ENCODE assay signal across 8 cellular contexts in the genomic region with DNA sequence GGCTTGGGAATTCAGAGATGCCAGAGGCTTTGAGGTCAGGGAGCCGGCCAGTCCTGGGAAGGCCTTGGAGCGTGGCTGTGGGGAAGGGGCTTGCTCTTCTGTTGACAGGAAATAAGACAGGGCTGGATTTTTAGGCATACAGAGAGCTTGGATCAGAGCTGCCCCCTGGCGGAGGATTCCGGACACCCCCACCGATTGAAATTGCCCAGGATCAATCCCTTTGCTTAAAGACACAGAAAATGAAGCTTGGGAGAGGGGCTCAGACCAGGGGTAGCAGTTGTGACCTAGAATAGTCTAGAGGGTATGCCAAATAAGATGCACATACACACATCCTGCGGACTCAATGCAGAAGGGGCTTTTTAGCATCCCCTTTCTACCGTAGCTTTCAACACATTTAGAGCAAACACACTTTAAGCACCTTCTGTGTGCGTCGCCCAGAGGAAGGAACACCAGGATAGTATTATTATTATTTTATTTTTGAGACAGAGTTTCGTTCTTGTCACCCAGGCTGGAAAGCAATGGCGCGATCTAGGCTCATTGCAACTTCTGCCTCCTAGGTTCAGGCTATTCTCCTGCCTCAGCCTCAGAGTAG. TPM values are rescaled to one million over a fixed set of nuclear protein-coding genes. Genes with fewer than 3 reads are reported as not detected.
A peak's percentile ranks its signal among the peaks of the same experiment; 100 is the strongest.
DNase-seq lines count a peak whose midpoint lies in the region; ATAC-seq, FAIRE-seq and TF ChIP-seq lines count a peak whose summit lies in the region.

No MANE protein-coding gene starts in this region.

- H2AFZ ChIP-seq in keratinocyte (ENCODE audit: control insufficient read depth, low read length), result peak overlapping the region; percentile 36

- H3K4me2 ChIP-seq in keratinocyte (ENCODE audit: control insufficient read depth, extremely low read depth, insufficient read depth, low read depth, low read length), result peak overlapping the region; percentile 17

- peaks cover 18% of the 10 kb centered on the region for H3K27me3 Mint-ChIP-seq in T-helper 1 cell treated with Interleukin-12 subunit alpha and Interleukin-12 subunit beta and Interleukin-4 antibody, amounts not matched to agents 30 μg/mL and 1 μg/mL, for 36 hours (ENCODE audit: low read depth)

- peaks cover 4% of the 10 kb centered on the region for H4K20me1 ChIP-seq in keratinocyte (ENCODE audit: control insufficient read depth, extremely low read depth, insufficient read depth, low read length)

- dilution Hi-C loops in keratinocyte (cut with MboI; ENCODE audit: extremely low pct_ligation_motif_present, low sequenced_read_pairs), result loop anchor here (25.0 kb wide), 1 partner anchor 462 kb away; no protein-coding TSS in a partner anchor

- peaks cover 30% of the 10 kb centered on the region for H3K4me1 Mint-ChIP-seq in T-helper 1 cell treated with Interleukin-12 subunit alpha and Interleukin-12 subunit beta and Interleukin-4 antibody, amounts not matched to agents 30 μg/mL and 1 μg/mL, for 36 hours (ENCODE audit: low read depth)

- peak overlapping the region; percentile 75 for H3K4me3 Mint-ChIP-seq in T-helper 1 cell treated with Interleukin-12 subunit alpha and Interleukin-12 subunit beta and Interleukin-4 antibody, amounts not matched to agents 30 μg/mL and 1 μg/mL, for 36 hours

- H3K27ac Mint-ChIP-seq in T-helper 1 cell treated with Interleukin-12 subunit alpha and Interleukin-12 subunit beta and Interleukin-4 antibody, amounts not matched to agents 30 μg/mL and 1 μg/mL, for 36 hours, result peak overlapping the region; percentile 96

- H3K27ac ChIP-seq in keratinocyte (ENCODE audit: control insufficient read depth, insufficient read depth, low read length), result no peak overlapping the region

- FAIRE-seq in keratinocyte (lab: Jason Lieb, UNC), result no peak
- FAIRE-seq in frontal cortex (lab: Jason Lieb, UNC), result no peak

- peaks cover 2% of the 10 kb centered on the region for H3K36me3 Mint-ChIP-seq in T-helper 1 cell treated with Interleukin-12 subunit alpha and Interleukin-12 subunit beta and Interleukin-4 antibody, amounts not matched to agents 30 μg/mL and 1 μg/mL, for 36 hours (ENCODE audit: low read depth)

- TF ChIP-seq CTCF in LNCAP (IDR thresholded peaks at IDR 0.05), result peak; percentile 86
- peak; percentile 73 to 88 (median 87) for TF ChIP-seq CTCF in keratinocyte (optimal IDR thresholded peaks at IDR 0.05 in 1 of 3, IDR thresholded peaks at IDR 0.05 in 1 of 3, conservative IDR thresholded peaks at IDR 0.05 in 1 of 3; ENCODE audit: extremely low read depth in 1 of 3, insufficient read depth in 2 of 3, low read length in 3 of 3)

- DNase-seq in EH (ENCODE audit: low read depth) (peak; percentile 61), amniotic epithelial cell (ENCODE audit: low read depth) (peak; percentile 32), keratinocyte (ENCODE audit: low read depth, low spot score) (no peak), frontal cortex (ENCODE audit: low spot score in 2 of 2) (no peak)
- peak; percentile 65 to 72 for DNase-seq in stimulated activated CD4-positive, alpha-beta T cell treated with anti-CD3 and anti-CD28 coated beads, Interleukin-4, amount 100 ng/mL, for 48 hours (ENCODE audit: low read depth in 2 of 2)

- peaks cover 33% of the 10 kb centered on the region for H3K79me2 ChIP-seq in keratinocyte (ENCODE audit: control insufficient read depth, insufficient read depth, low read length)

- H3K9ac ChIP-seq in keratinocyte (ENCODE audit: control insufficient read depth, extremely low read depth, insufficient read depth, low read length), result no peak overlapping the region

- ATAC-seq in HG03354 (IDR thresholded peaks at IDR 0.05; ENCODE audit: poor library complexity, severe bottlenecking, unreplicated experiment), result no peak

- peaks cover 0 to 4% of the 10 kb centered on the region in 2 experiments for H3K36me3 ChIP-seq in keratinocyte (ENCODE audit: control insufficient read depth in 2 of 2, extremely low read depth in 1 of 2, insufficient read depth in 2 of 2, low read length in 2 of 2)

- H3K9me3 ChIP-seq in keratinocyte (ENCODE audit: control insufficient read depth, low read depth, low read length), result no peaks in the 10 kb centered on the region

- no peaks in the 10 kb centered on the region for H3K9me3 Mint-ChIP-seq in T-helper 1 cell treated with Interleukin-12 subunit alpha and Interleukin-12 subunit beta and Interleukin-4 antibody, amounts not matched to agents 30 μg/mL and 1 μg/mL, for 36 hours

- peaks cover 24% of the 10 kb centered on the region for H3K4me1 ChIP-seq in keratinocyte (ENCODE audit: control insufficient read depth, extremely low read depth, insufficient read depth, low read length)

- H3K4me3 ChIP-seq in keratinocyte (ENCODE audit: control insufficient read depth in 2 of 3, extremely low read depth in 1 of 3, insufficient read depth in 2 of 3, low read depth in 1 of 3, low read length in 3 of 3), result no peak overlapping the region

- no peaks in the 10 kb centered on the region for H3K9me1 ChIP-seq in keratinocyte (ENCODE audit: control insufficient read depth, extremely low read depth, insufficient read depth, low read length)

- peaks cover 3% of the 10 kb centered on the region for H3K27me3 ChIP-seq in keratinocyte (ENCODE audit: control insufficient read depth, extremely low read depth, insufficient read depth, low read length)

RNA-seq across cellular contexts. Expression of gene NTMT1, which starts 1.7 kb away (rescaled TPM):
- 46.0 to 50.2 TPM (median 48.2 TPM) in 3 replicates for polyA plus RNA-seq in keratinocyte
- polyA plus RNA-seq in keratinocyte (2011; ENCODE audit: low read depth), result 24.6 TPM
- 23.5 and 36.4 TPM in 2 replicates for polyA plus RNA-seq in keratinocyte (2011; cell fraction: cytosol; rRNA removed)
- 22.0 and 23.8 TPM in 2 replicates for polyA plus RNA-seq in keratinocyte (2011; cell fraction: nucleus; rRNA removed)
- polyA plus RNA-seq in keratinocyte (2012; ENCODE audit: low replicate concordance), result 30.8 and 52.5 TPM in 2 replicates
- 20.3 to 35.7 TPM (median 22.6 TPM) in 3 replicates for polyA minus RNA-seq in keratinocyte
- polyA minus RNA-seq in keratinocyte (2011; cell fraction: cytosol; rRNA and poly(A)+ RNA removed), result 24.0 TPM
- polyA minus RNA-seq in keratinocyte (2011; cell fraction: nucleus; rRNA and poly(A)+ RNA removed), result 7.8 and 9.3 TPM in 2 replicates
- 11.4 TPM for total RNA-seq in frontal cortex

RNA-seq across cellular contexts. Expression of gene C9orf50, which starts 3.4 kb away (rescaled TPM):
- not detected in 3 replicates for polyA plus RNA-seq in keratinocyte
- not detected for polyA plus RNA-seq in keratinocyte (2011; ENCODE audit: low read depth)
- not detected in 2 replicates for polyA plus RNA-seq in keratinocyte (2011; cell fraction: cytosol; rRNA removed)
- polyA plus RNA-seq in keratinocyte (2011; cell fraction: nucleus; rRNA removed), result not detected in 2 replicates
- not detected in 2 replicates for polyA plus RNA-seq in keratinocyte (2012; ENCODE audit: low replicate concordance)
- polyA minus RNA-seq in keratinocyte, result not detected in 3 replicates
- not detected for polyA minus RNA-seq in keratinocyte (2011; cell fraction: cytosol; rRNA and poly(A)+ RNA removed)
- polyA minus RNA-seq in keratinocyte (2011; cell fraction: nucleus; rRNA and poly(A)+ RNA removed), result not detected in 2 replicates
- total RNA-seq in frontal cortex, result not detected

RNA-seq across cellular contexts. Expression of gene ASB6, which starts 17.7 kb away (rescaled TPM):
- 16.3 to 23.8 TPM (median 23.7 TPM) in 3 replicates for polyA plus RNA-seq in keratinocyte
- 4.8 TPM for polyA plus RNA-seq in keratinocyte (2011; ENCODE audit: low read depth)
- polyA plus RNA-seq in keratinocyte (2011; cell fraction: cytosol; rRNA removed), result 14.1 and 23.7 TPM in 2 replicates
- polyA plus RNA-seq in keratinocyte (2011; cell fraction: nucleus; rRNA removed), result 34.6 and 40.3 TPM in 2 replicates
- 14.0 and 19.5 TPM in 2 replicates for polyA plus RNA-seq in keratinocyte (2012; ENCODE audit: low replicate concordance)
- polyA minus RNA-seq in keratinocyte, result 8.5 to 19.0 TPM (median 12.4 TPM) in 3 replicates
- 21.7 TPM for polyA minus RNA-seq in keratinocyte (2011; cell fraction: cytosol; rRNA and poly(A)+ RNA removed)
- polyA minus RNA-seq in keratinocyte (2011; cell fraction: nucleus; rRNA and poly(A)+ RNA removed), result 14.7 and 15.3 TPM in 2 replicates
- total RNA-seq in frontal cortex, result 10.6 TPM

RNA-seq across cellular contexts. Expression of gene PRRX2, which starts 41.2 kb away (rescaled TPM):
- polyA plus RNA-seq in keratinocyte, result 0.06 to 0.19 TPM in 2 of 3 replicates, not detected in the other
- not detected for polyA plus RNA-seq in keratinocyte (2011; ENCODE audit: low read depth)
- polyA plus RNA-seq in keratinocyte (2011; cell fraction: cytosol; rRNA removed), result 0.05 and 0.14 TPM in 2 replicates
- polyA plus RNA-seq in keratinocyte (2011; cell fraction: nucleus; rRNA removed), result not detected in 2 replicates
- not detected in 2 replicates for polyA plus RNA-seq in keratinocyte (2012; ENCODE audit: low replicate concordance)
- not detected in 3 replicates for polyA minus RNA-seq in keratinocyte
- polyA minus RNA-seq in keratinocyte (2011; cell fraction: cytosol; rRNA and poly(A)+ RNA removed), result not detected
- not detected in 2 replicates for polyA minus RNA-seq in keratinocyte (2011; cell fraction: nucleus; rRNA and poly(A)+ RNA removed)
- not detected for total RNA-seq in frontal cortex

Comparison
In these comparisons a context has a peak if more than half of its experiments do, and no peak if none do; other contexts are left out.
1. DNase-seq: peak in EH (single experiment), amniotic epithelial cell (single experiment) and stimulated activated CD4-positive, alpha-beta T cell treated with anti-CD3 and anti-CD28 coated beads, Interleukin-4, amount 100 ng/mL, for 48 hours (2 of 2); none in keratinocyte (single experiment) and frontal cortex (0 of 2).